In genomic region chr4:169366821-169367220, GRCh38 we compare ENCODE assay signal across 9 cellular contexts.
"Had no signal": no experiment of that assay in that cellular context is flagged by ENCODE, and none has a peak within 500 bp of the region (broad histone marks: within the 10 kb centered on the region; RNA-seq: fewer than 3 reads in every experiment).

No MANE protein-coding gene starts in this region.

- H3K27ac ChIP-seq: HL-60 had no signal

- H3K36me3 ChIP-seq: HAP-1 had no signal

- DNase-seq: GOT3, H7, HFFc6, IMR-90, Kasumi-1, KG1 had no signal

- H3K4me3 Mint-ChIP-seq: HFFc6 had no signal

- H3K27ac Mint-ChIP-seq: HFFc6 had no signal

- ATAC-seq: K562 had no signal

- H3K9me3 ChIP-seq: HAP-1 had no signal

- H3K4me1 ChIP-seq: HAP-1 had no signal

- FAIRE-seq: K562 had no signal

- H3K4me3 ChIP-seq: HAP-1, K562 had no signal
